ENCODE assay signal across 18 cellular contexts in genomic region chr11:67405688-67406339, GRCh38. TPM values are rescaled to one million over a fixed set of nuclear protein-coding genes. Genes with fewer than 3 reads are reported as not detected.
DNase-seq lines count a peak whose midpoint lies in the region; ATAC-seq, FAIRE-seq and TF ChIP-seq lines count a peak whose summit lies in the region.
"Had no signal": no experiment of that assay in that cellular context is flagged by ENCODE, and none has a peak within 500 bp of the region (broad histone marks: within the 10 kb centered on the region; RNA-seq: fewer than 3 reads in every experiment).

No MANE protein-coding gene starts in this region.

- POLR2A ChIA-PET in CD8-positive, alpha-beta T cell (lab: Charles Lee) = interaction anchor here (0.7 to 8.8 kb wide), 7 partner anchors 9 to 59 kb away, joined by 3 to 275 read pairs (median 20); partner anchors contain the start of genes CARNS1, CORO1B, PTPRCAP and RAD9A
- POLR2A ChIA-PET in GM12878 (lab: Charles Lee) = interaction anchor here (0.5 to 7.3 kb wide), 8 partner anchors 13 to 80 kb away, joined by 3 to 112 read pairs (median 34); partner anchors contain the start of genes AIP, POLD4, PTPRCAP and TMEM134

- SMC1A ChIA-PET in GM12878 (lab: Charles Lee; ENCODE audit: uncharacterized antibody, unreplicated experiment) = interaction anchor here (5.7 kb wide), 1 partner anchor 32 kb away, joined by 46 read pairs; the partner anchor contains the start of gene PTPRCAP

- H3K4me3 Mint-ChIP-seq in CD8-positive, alpha-beta T cell = peak overlapping the region; percentile 95

- in situ Hi-C loops in GM12878 (cut with MboI) (no loop called here), G401 (cut with HindIII; ENCODE audit: low sequenced_read_pairs) (no loop called here)

- H3K18ac ChIP-seq in neuronal stem cell (ENCODE audit: low read length) = no peak overlapping the region

- H3K23ac ChIP-seq in neuronal stem cell (ENCODE audit: low read depth, low read length, poor library complexity) = no peak overlapping the region

- no peak for TF ChIP-seq CTCF in CD8-positive, alpha-beta T cell (IDR thresholded peaks at IDR 0.05)
- no peak for TF ChIP-seq CTCF in GM12878 (IDR thresholded peaks at IDR 0.05 in 2 of 3, conservative IDR thresholded peaks at IDR 0.05 in 1 of 3; ENCODE audit: control insufficient read depth in 2 of 3, extremely low read depth in 1 of 3, insufficient read depth in 1 of 3, low read depth in 3 of 3, low read length in 3 of 3)
- no peak for TF ChIP-seq CTCF in left ventricle myocardium inferior (IDR thresholded peaks at IDR 0.05; ENCODE audit: borderline replicate concordance)

- intact Hi-C loops in CD8-positive, alpha-beta T cell (cut with DNase I, micrococcal nuclease) = loop anchor here in 1 of 2 experiments (10.0 kb wide), 1 partner anchor 1091 kb away; the partner anchor contains the start of gene CD248
- intact Hi-C loops in GM12878 (cut with micrococcal nuclease; ENCODE audit: unreplicated experiment) (no loop called here), left ventricle myocardium inferior (cut with micrococcal nuclease) (no loop called here)

- H2BK120ac ChIP-seq in neuronal stem cell (ENCODE audit: low read depth, low read length) = no peak overlapping the region

- H3K27me3 Mint-ChIP-seq in CD8-positive, alpha-beta T cell (ENCODE audit: low read depth) = no peaks in the 10 kb centered on the region

- H2AFZ ChIP-seq in Karpas-422 (ENCODE audit: low read length) (no peak overlapping the region), GM12878 (ENCODE audit: control insufficient read depth, low read depth, low read length) (no peak overlapping the region), neuronal stem cell (ENCODE audit: low read length) (no peak overlapping the region)
- H2AFZ ChIP-seq: GM23248 had no signal

- H2BK15ac ChIP-seq in neuronal stem cell (ENCODE audit: low read length) = peak overlapping the region; percentile 28

- CTCF ChIA-PET in CD8-positive, alpha-beta T cell (lab: Charles Lee) = interaction anchor here (1.0 to 6.4 kb wide), 5 partner anchors 7 to 63 kb away, joined by 5 to 62 read pairs (median 11); partner anchors contain the start of gene PTPRCAP
- CTCF ChIA-PET in GM12878 (lab: Yijun Ruan, JAX) = interaction anchor here (1.2 to 4.9 kb wide), 3 partner anchors 32 to 54 kb away, joined by 3 to 53 read pairs (median 9); partner anchors contain the start of genes CORO1B and PTPRCAP

- H3K4ac ChIP-seq in neuronal stem cell (ENCODE audit: low read length) = no peak overlapping the region

- H3K27ac ChIP-seq in CD8-positive, alpha-beta T cell (ENCODE audit: low read depth, low read length) = peak overlapping the region; percentile 75
- H3K27ac ChIP-seq in Karpas-422 (ENCODE audit: low read length) (peak overlapping the region; percentile 92), GM12878 (ENCODE audit: control insufficient read depth, insufficient read depth) (peak overlapping the region; percentile 48), neuronal stem cell (replicated peaks; ENCODE audit: low read length) (no peak overlapping the region), left ventricle myocardium inferior (replicated peaks) (no peak overlapping the region)
- H3K27ac ChIP-seq: GM23248, uterus had no signal

- RAD21 ChIA-PET in GM12878 (lab: Charles Lee; ENCODE audit: unreplicated experiment) = interaction anchor here (0.6 to 6.4 kb wide), 2 partner anchors 15 to 31 kb away, joined by 3 to 112 read pairs; partner anchors contain the start of gene PTPRCAP

- no peak overlapping the region for H2BK12ac ChIP-seq in neuronal stem cell (ENCODE audit: low read length)

- H3K4me1 Mint-ChIP-seq in CD8-positive, alpha-beta T cell (ENCODE audit: low read depth) = peaks cover 73% of the 10 kb centered on the region

- no peaks in the 10 kb centered on the region for H3K27me3 ChIP-seq in CD8-positive, alpha-beta T cell (ENCODE audit: insufficient read depth, low read length)
- H3K27me3 ChIP-seq in Karpas-422 (ENCODE audit: low read length) (no peaks in the 10 kb centered on the region), GM12878 (replicated peaks in 1 of 2; ENCODE audit: control insufficient read depth in 2 of 2, insufficient read depth in 2 of 2, low read length in 1 of 2) (no peaks in the 10 kb centered on the region), neuronal stem cell (ENCODE audit: control insufficient read depth in 3 of 3, insufficient read depth in 3 of 3, low read depth in 1 of 3, low read length in 3 of 3) (no peaks in the 10 kb centered on the region), left ventricle myocardium inferior (ENCODE audit: low read depth) (peaks cover 34% of the 10 kb centered on the region)

- peaks cover 14% of the 10 kb centered on the region for H3K79me2 ChIP-seq in Karpas-422 (ENCODE audit: low read length)
- H3K79me2 ChIP-seq in GM12878 (ENCODE audit: control insufficient read depth, insufficient read depth, low read length) = peaks cover 41% of the 10 kb centered on the region

- peaks cover 7% of the 10 kb centered on the region for H3K79me1 ChIP-seq in neuronal stem cell (ENCODE audit: low read depth, low read length)

- no peaks in the 10 kb centered on the region for H3K9me3 Mint-ChIP-seq in CD8-positive, alpha-beta T cell

- 97% methylated on average over 9 of the region's 9 CpGs for WGBS in GM12878 (ENCODE audit: insufficient coverage, insufficient replicate concordance, low lambda C conversion rate, missing lambda C conversion rate)
- no CpG with 5 or more reads among the region's 9 CpGs for WGBS in neuronal stem cell (ENCODE audit: extremely low coverage in 2 of 2, insufficient read length in 2 of 2, insufficient replicate concordance in 1 of 2), 2 donors

- FAIRE-seq in GM12878 (lab: Jason Lieb, UNC) = no peak
- FAIRE-seq: kidney had no signal

- H3K27ac Mint-ChIP-seq in CD8-positive, alpha-beta T cell = peak overlapping the region; percentile 90

- no peak overlapping the region for H3K14ac ChIP-seq in neuronal stem cell (ENCODE audit: low read length)

- no peak overlapping the region for H4K91ac ChIP-seq in neuronal stem cell (ENCODE audit: low read depth, low read length, poor library complexity)

- peak overlapping the region; percentile 66 for H3K4me3 ChIP-seq in CD8-positive, alpha-beta T cell (ENCODE audit: low read depth, low read length)
- H3K4me3 ChIP-seq in Karpas-422 (ENCODE audit: low read length) = peak overlapping the region; percentile 93; the same call in 1 of the 2 replicates
- H3K4me3 ChIP-seq in GM12878 = peak overlapping the region; percentile 82; the same call in 1 of the 2 replicates
- no peak overlapping the region for H3K4me3 ChIP-seq in neuronal stem cell (ENCODE audit: low read length in 2 of 2)
- H3K4me3 ChIP-seq in left ventricle myocardium inferior = no peak overlapping the region
- H3K4me3 ChIP-seq: GM23248, uterus had no signal

- H3K9me2 ChIP-seq in Karpas-422 (replicated peaks; ENCODE audit: insufficient read depth, low read length) = no peaks in the 10 kb centered on the region

- peak overlapping the region; percentile 30 for H2AK5ac ChIP-seq in neuronal stem cell (ENCODE audit: low read depth, low read length)

- ATAC-seq in CD8-positive, alpha-beta T cell = no peak
- ATAC-seq in GM12878 = no peak
- ATAC-seq in SK-N-SH treated with all-trans-retinoic acid at 6 μM for 48 hours = no peak
- ATAC-seq: PC-3 had no signal

- H3K4me1 ChIP-seq in CD8-positive, alpha-beta T cell (ENCODE audit: insufficient read depth, low read length) = peaks cover 75% of the 10 kb centered on the region
- H3K4me1 ChIP-seq in Karpas-422 (ENCODE audit: low read length) = peaks cover 89% of the 10 kb centered on the region
- peaks cover 68% of the 10 kb centered on the region for H3K4me1 ChIP-seq in GM12878 (ENCODE audit: control insufficient read depth, insufficient read depth, low read length)
- H3K4me1 ChIP-seq in neuronal stem cell (ENCODE audit: control insufficient read depth in 2 of 2, insufficient read depth in 1 of 2, low read depth in 1 of 2, low read length in 2 of 2) = peaks cover 9 to 28% of the 10 kb centered on the region in 2 donors
- peaks cover 32% of the 10 kb centered on the region for H3K4me1 ChIP-seq in left ventricle myocardium inferior

- no peak; the same call in 1 of the 2 replicates for TF ChIP-seq POLR2A in GM12878 (IDR thresholded peaks at IDR 0.05; ENCODE audit: low read depth, low read length)

- no peak for TF ChIP-seq RAD21 in GM12878 (IDR thresholded peaks at IDR 0.05; ENCODE audit: insufficient read depth, low read depth, low read length)

- no TSS peak for BruUV-seq in GM12878 (replicated peaks; lab: Mats Ljungman, UMichigan)

- H3K36me3 ChIP-seq in CD8-positive, alpha-beta T cell (ENCODE audit: insufficient read depth, low read length) = peaks cover 12% of the 10 kb centered on the region
- no peaks in the 10 kb centered on the region for H3K36me3 ChIP-seq in Karpas-422 (ENCODE audit: insufficient read depth, low read length)
- peaks cover 0 to 2% of the 10 kb centered on the region in 2 experiments; a peak in 1 of 4 replicates for H3K36me3 ChIP-seq in GM12878 (ENCODE audit: control insufficient read depth in 2 of 2, insufficient read depth in 2 of 2, low read length in 1 of 2)
- peaks cover 0 to 1% of the 10 kb centered on the region in 2 donors for H3K36me3 ChIP-seq in neuronal stem cell (replicated peaks in 1 of 2; ENCODE audit: control insufficient read depth in 2 of 2, insufficient read depth in 2 of 2, low read length in 2 of 2)
- no peaks in the 10 kb centered on the region for H3K36me3 ChIP-seq in left ventricle myocardium inferior
- H3K36me3 ChIP-seq: uterus had no signal

- H3K4me2 ChIP-seq in Karpas-422 (ENCODE audit: low read depth, low read length, poor library complexity, severe bottlenecking) = peak overlapping the region; percentile 96
- H3K4me2 ChIP-seq in GM12878 (ENCODE audit: control insufficient read depth, insufficient read depth) = peak overlapping the region; percentile 69
- no peak overlapping the region for H3K4me2 ChIP-seq in neuronal stem cell (ENCODE audit: insufficient read depth, low read length, poor library complexity, severe bottlenecking)

- no peak for TF ChIP-seq EP300 in GM12878 (IDR thresholded peaks at IDR 0.05; ENCODE audit: borderline replicate concordance in 1 of 2, control insufficient read depth in 1 of 2, low read depth in 2 of 2, low read length in 2 of 2)

- H2BK5ac ChIP-seq in neuronal stem cell (ENCODE audit: low read length) = no peak overlapping the region

- no peak overlapping the region for H4K8ac ChIP-seq in neuronal stem cell (ENCODE audit: low read depth, low read length)

- peaks cover 50% of the 10 kb centered on the region for H3K36me3 Mint-ChIP-seq in CD8-positive, alpha-beta T cell

- no peaks in the 10 kb centered on the region for H3K9me3 ChIP-seq in CD8-positive, alpha-beta T cell (ENCODE audit: low read length)
- H3K9me3 ChIP-seq in Karpas-422 (ENCODE audit: low read length) (no peaks in the 10 kb centered on the region), GM12878 (replicated peaks; ENCODE audit: control insufficient read depth, insufficient read depth, low read length) (no peaks in the 10 kb centered on the region; the same call in 2 of the 3 replicates), neuronal stem cell (replicated peaks in 1 of 2; ENCODE audit: control insufficient read depth in 2 of 2, insufficient read depth in 1 of 2, low read depth in 1 of 2, low read length in 2 of 2) (no peaks in the 10 kb centered on the region), left ventricle myocardium inferior (replicated peaks) (no peaks in the 10 kb centered on the region)
- H3K9me3 ChIP-seq: uterus had no signal

- H4K20me1 ChIP-seq in Karpas-422 (ENCODE audit: insufficient read depth, low read depth, low read length) (peaks cover 5% of the 10 kb centered on the region; the same call in 1 of the 2 replicates), GM12878 (ENCODE audit: control insufficient read depth, insufficient read depth) (no peaks in the 10 kb centered on the region; the same call in 1 of the 2 replicates)

- DNase-seq in CD8-positive, alpha-beta T cell = no peak
- DNase-seq in Karpas-422 = no peak
- DNase-seq in GM12878 (ENCODE audit: low read depth, low spot score) = no peak
- no peak for DNase-seq in neuronal stem cell (ENCODE audit: low spot score)
- no peak for DNase-seq in left ventricle myocardium inferior
- DNase-seq in G401 (ENCODE audit: low spot score) = no peak
- DNase-seq: activated gamma-delta T cell treated with Interleukin-2 at 50 U/mL for 16 hours; central memory CD4-positive, alpha-beta T cell; GF-D8; GM23248; KBM-7; kidney; NCI-H1417 treated with DMSO at 0.1 percent for 48 hours; NCI-H510A; PC-3; uterus had no signal

- peak overlapping the region; percentile 97 for H3K9ac ChIP-seq in Karpas-422 (ENCODE audit: low read length)
- H3K9ac ChIP-seq in GM12878 (ENCODE audit: control insufficient read depth, insufficient read depth, low read length) = peak overlapping the region; percentile 91; the same call in 1 of the 2 replicates
- no peak overlapping the region for H3K9ac ChIP-seq in neuronal stem cell (ENCODE audit: low read depth, low read length, poor library complexity)
- H3K9ac ChIP-seq: GM23248 had no signal

RNA-seq across cellular contexts. Expression of gene TBC1D10C, which starts 1.9 kb away (rescaled TPM):
- 100 to 1,000 TPM; 197 to 201 TPM for total RNA-seq in CD8-positive, alpha-beta T cell
- 52.4 and 122 TPM in 2 replicates for total RNA-seq in Karpas-422 (2014; rRNA removed; shearing (Covaris generic); ENCODE audit: low replicate concordance)
- 59.5 and 60.3 TPM in 2 replicates for total RNA-seq in GM12878 (2013; cell fraction: nucleolus; rRNA removed)
- total RNA-seq in GM12878 (2014; rRNA removed) = 52.0 and 60.0 TPM in 2 replicates
- 18.4 and 19.5 TPM in 2 replicates for total RNA-seq in GM12878 (2014; rRNA removed; fragmentation: Illumina TruSeq; extraction: Trizol)
- total RNA-seq in GM12878 (2021) = 77.4 and 80.7 TPM in 2 replicates
- 12.8 TPM for polyA plus RNA-seq in GM12878 (2011; ENCODE audit: low read depth)
- polyA plus RNA-seq in GM12878 (2011; rRNA removed) = 9.6 and 15.4 TPM in 2 replicates
- 27.2 and 41.2 TPM in 2 replicates for polyA plus RNA-seq in GM12878 (2011; cell fraction: cytosol; rRNA removed)
- polyA plus RNA-seq in GM12878 (2011; cell fraction: nucleus; rRNA removed) = 200 and 210 TPM in 2 replicates
- 48.1 and 51.7 TPM in 2 replicates for polyA plus RNA-seq in GM12878 (2012)
- polyA plus RNA-seq in GM12878 (2014; fragmentation: Illumina TruSeq; extraction: Trizol) = 3.4 and 13.5 TPM in 2 replicates
- 1 to 10 TPM; 1.1 to 6.6 TPM for polyA plus RNA-seq in GM12878 (2014; fragmentation: Nextera tagmentation; extraction: Ambion mirVana)
- polyA plus RNA-seq in GM12878 (2014; rRNA removed) = 83.4 and 85.3 TPM in 2 replicates
- 10 to 100 TPM; 61.8 to 73.3 TPM for polyA plus RNA-seq in GM12878 (2016; fragmentation: Nextera tagmentation; extraction: Ambion mirVana)
- 8.1 and 20.2 TPM in 2 replicates for polyA minus RNA-seq in GM12878 (2011; rRNA and poly(A)+ RNA removed)
- 9.6 and 12.3 TPM in 2 replicates for polyA minus RNA-seq in GM12878 (2011; cell fraction: cytosol; rRNA and poly(A)+ RNA removed)
- polyA minus RNA-seq in GM12878 (2011; cell fraction: nucleus; rRNA and poly(A)+ RNA removed) = 26.1 and 33.3 TPM in 2 replicates
- polyA plus RNA-seq in neuronal stem cell (2013, experiment 1 of 2) = 0.36 TPM
- polyA plus RNA-seq in neuronal stem cell (2013, experiment 2 of 2) = 0.53 TPM
- total RNA-seq in left ventricle myocardium inferior = 1.0 TPM
- total RNA-seq in G401 (2014; rRNA removed; shearing (Covaris generic)) = 0.10 and 0.31 TPM in 2 replicates
- total RNA-seq: GM23248, PC-3, renal cortical epithelial cell had no signal
- polyA plus RNA-seq: GM23248 had no signal

RNA-seq across cellular contexts. Expression of gene PPP1CA, which starts 4.2 kb away (rescaled TPM):
- 10 to 100 TPM; 40.5 to 42.2 TPM for total RNA-seq in CD8-positive, alpha-beta T cell
- total RNA-seq in Karpas-422 (2014; rRNA removed; shearing (Covaris generic); ENCODE audit: low replicate concordance) = 218 and 332 TPM in 2 replicates
- total RNA-seq in GM12878 (2013; cell fraction: nucleolus; rRNA removed) = 38.1 and 44.1 TPM in 2 replicates
- total RNA-seq in GM12878 (2014; rRNA removed) (342 and 371 TPM in 2 replicates), GM12878 (2014; rRNA removed; fragmentation: Illumina TruSeq; extraction: Trizol) (170 and 176 TPM in 2 replicates), GM12878 (2021) (265 and 269 TPM in 2 replicates), left ventricle myocardium inferior (86.0 TPM)
- 75.3 TPM for polyA plus RNA-seq in GM12878 (2011; ENCODE audit: low read depth)
- polyA plus RNA-seq in GM12878 (2011; rRNA removed) (86.0 and 211 TPM in 2 replicates), GM12878 (2014; fragmentation: Illumina TruSeq; extraction: Trizol) (128 and 202 TPM in 2 replicates), GM12878 (2014; fragmentation: Nextera tagmentation; extraction: Ambion mirVana) (10 to 100 TPM; 26.4 to 41.7 TPM), GM12878 (2014; rRNA removed) (306 and 326 TPM in 2 replicates), GM12878 (2016; fragmentation: Nextera tagmentation; extraction: Ambion mirVana) (100 to 1,000 TPM; 417 to 458 TPM)
- polyA plus RNA-seq in GM12878 (2011; cell fraction: cytosol; rRNA removed) = 440 and 506 TPM in 2 replicates
- 220 and 242 TPM in 2 replicates for polyA plus RNA-seq in GM12878 (2011; cell fraction: nucleus; rRNA removed)
- 174 and 181 TPM in 2 replicates for polyA plus RNA-seq in GM12878 (2012)
- polyA minus RNA-seq in GM12878 (2011; rRNA and poly(A)+ RNA removed) = 121 and 204 TPM in 2 replicates
- polyA minus RNA-seq in GM12878 (2011; cell fraction: cytosol; rRNA and poly(A)+ RNA removed) = 83.8 and 94.6 TPM in 2 replicates
- polyA minus RNA-seq in GM12878 (2011; cell fraction: nucleus; rRNA and poly(A)+ RNA removed) = 49.0 and 75.9 TPM in 2 replicates
- 114 TPM for polyA plus RNA-seq in neuronal stem cell (2013, experiment 1 of 2)
- polyA plus RNA-seq in neuronal stem cell (2013, experiment 2 of 2) = 112 TPM
- total RNA-seq in G401 (2014; rRNA removed; shearing (Covaris generic)) = 319 TPM in 2 replicates

RNA-seq across cellular contexts. Expression of gene CARNS1, which starts 9.7 kb away (rescaled TPM):
- 10 to 100 TPM; 11.2 to 12.1 TPM for total RNA-seq in CD8-positive, alpha-beta T cell
- 0.18 TPM in 1 of 2 replicates, not detected in the other for total RNA-seq in Karpas-422 (2014; rRNA removed; shearing (Covaris generic); ENCODE audit: low replicate concordance)
- total RNA-seq in GM12878 (2013; cell fraction: nucleolus; rRNA removed) = 0.15 and 0.22 TPM in 2 replicates
- total RNA-seq in GM12878 (2014; rRNA removed) = 0.11 TPM in 2 replicates
- 0.04 TPM in 1 of 2 replicates, not detected in the other for total RNA-seq in GM12878 (2014; rRNA removed; fragmentation: Illumina TruSeq; extraction: Trizol)
- 0.10 and 0.19 TPM in 2 replicates for total RNA-seq in GM12878 (2021)
- polyA plus RNA-seq in GM12878 (2011; ENCODE audit: low read depth) = 0.18 TPM
- not detected in 2 replicates for polyA plus RNA-seq in GM12878 (2011; rRNA removed)
- polyA plus RNA-seq in GM12878 (2011; cell fraction: cytosol; rRNA removed) = 0.01 TPM in 1 of 2 replicates, not detected in the other
- polyA plus RNA-seq in GM12878 (2011; cell fraction: nucleus; rRNA removed) = 0.07 and 0.13 TPM in 2 replicates
- polyA plus RNA-seq in GM12878 (2012) = 0.27 and 0.31 TPM in 2 replicates
- 0.10 TPM in 1 of 2 replicates, not detected in the other for polyA plus RNA-seq in GM12878 (2014; fragmentation: Illumina TruSeq; extraction: Trizol)
- polyA plus RNA-seq in GM12878 (2014; fragmentation: Nextera tagmentation; extraction: Ambion mirVana) = under 1 TPM in 1 of 2 experiments, not detected in 1; 0.02 TPM
- polyA plus RNA-seq in GM12878 (2014; rRNA removed) = 0.14 and 0.25 TPM in 2 replicates
- polyA plus RNA-seq in GM12878 (2016; fragmentation: Nextera tagmentation; extraction: Ambion mirVana) = under 1 TPM in 1 of 2 experiments, not detected in 1; 0.09 TPM
- not detected in 2 replicates for polyA minus RNA-seq in GM12878 (2011; rRNA and poly(A)+ RNA removed)
- not detected in 2 replicates for polyA minus RNA-seq in GM12878 (2011; cell fraction: cytosol; rRNA and poly(A)+ RNA removed)
- polyA minus RNA-seq in GM12878 (2011; cell fraction: nucleus; rRNA and poly(A)+ RNA removed) = 0.12 TPM in 1 of 2 replicates, not detected in the other
- 0.11 TPM for polyA plus RNA-seq in neuronal stem cell (2013, experiment 1 of 2)
- polyA plus RNA-seq in neuronal stem cell (2013, experiment 2 of 2) = 0.10 TPM
- total RNA-seq in left ventricle myocardium inferior = 14.5 TPM
- not detected in 2 replicates for total RNA-seq in G401 (2014; rRNA removed; shearing (Covaris generic))

RNA-seq across cellular contexts. Expression of gene RAD9A, which starts 14.0 kb away (rescaled TPM):
- total RNA-seq in CD8-positive, alpha-beta T cell = 10 to 100 TPM; 13.7 to 14.1 TPM
- 14.8 and 19.2 TPM in 2 replicates for total RNA-seq in Karpas-422 (2014; rRNA removed; shearing (Covaris generic); ENCODE audit: low replicate concordance)
- total RNA-seq in GM12878 (2013; cell fraction: nucleolus; rRNA removed) = 30.1 and 32.3 TPM in 2 replicates
- 21.0 and 21.9 TPM in 2 replicates for total RNA-seq in GM12878 (2014; rRNA removed)
- 8.2 TPM in 2 replicates for total RNA-seq in GM12878 (2014; rRNA removed; fragmentation: Illumina TruSeq; extraction: Trizol)
- 29.5 and 32.7 TPM in 2 replicates for total RNA-seq in GM12878 (2021)
- polyA plus RNA-seq in GM12878 (2011; ENCODE audit: low read depth) = 12.9 TPM
- polyA plus RNA-seq in GM12878 (2011; rRNA removed) = 9.6 and 18.6 TPM in 2 replicates
- polyA plus RNA-seq in GM12878 (2011; cell fraction: cytosol; rRNA removed) = 31.8 and 50.4 TPM in 2 replicates
- polyA plus RNA-seq in GM12878 (2011; cell fraction: nucleus; rRNA removed) = 114 and 143 TPM in 2 replicates
- polyA plus RNA-seq in GM12878 (2012) = 21.3 and 26.9 TPM in 2 replicates
- polyA plus RNA-seq in GM12878 (2014; fragmentation: Illumina TruSeq; extraction: Trizol) = 5.8 and 15.6 TPM in 2 replicates
- 1 to 10 TPM; 1.1 to 3.6 TPM for polyA plus RNA-seq in GM12878 (2014; fragmentation: Nextera tagmentation; extraction: Ambion mirVana)
- polyA plus RNA-seq in GM12878 (2014; rRNA removed) = 36.2 and 37.6 TPM in 2 replicates
- polyA plus RNA-seq in GM12878 (2016; fragmentation: Nextera tagmentation; extraction: Ambion mirVana) = 10 to 100 TPM; 22.0 to 25.6 TPM
- 7.2 and 11.3 TPM in 2 replicates for polyA minus RNA-seq in GM12878 (2011; rRNA and poly(A)+ RNA removed)
- 4.8 and 10.5 TPM in 2 replicates for polyA minus RNA-seq in GM12878 (2011; cell fraction: cytosol; rRNA and poly(A)+ RNA removed)
- 14.0 and 24.6 TPM in 2 replicates for polyA minus RNA-seq in GM12878 (2011; cell fraction: nucleus; rRNA and poly(A)+ RNA removed)
- 29.1 TPM for polyA plus RNA-seq in neuronal stem cell (2013, experiment 1 of 2)
- 29.1 TPM for polyA plus RNA-seq in neuronal stem cell (2013, experiment 2 of 2)
- total RNA-seq in left ventricle myocardium inferior = 7.0 TPM
- total RNA-seq in G401 (2014; rRNA removed; shearing (Covaris generic)) = 20.3 and 38.1 TPM in 2 replicates

RNA-seq across cellular contexts. Expression of gene RPS6KB2, which starts 22.5 kb away (rescaled TPM):
- total RNA-seq in CD8-positive, alpha-beta T cell = 10 to 100 TPM; 71.8 to 76.2 TPM
- total RNA-seq in Karpas-422 (2014; rRNA removed; shearing (Covaris generic); ENCODE audit: low replicate concordance) = 48.9 and 83.6 TPM in 2 replicates
- 49.5 and 61.9 TPM in 2 replicates for total RNA-seq in GM12878 (2013; cell fraction: nucleolus; rRNA removed)
- total RNA-seq in GM12878 (2014; rRNA removed) (68.4 and 72.5 TPM in 2 replicates), GM12878 (2014; rRNA removed; fragmentation: Illumina TruSeq; extraction: Trizol) (36.6 and 41.8 TPM in 2 replicates), GM12878 (2021) (68.1 and 70.9 TPM in 2 replicates), left ventricle myocardium inferior (21.3 TPM)
- polyA plus RNA-seq in GM12878 (2011; ENCODE audit: low read depth) = 17.7 TPM
- polyA plus RNA-seq in GM12878 (2011; rRNA removed) (36.8 and 48.7 TPM in 2 replicates), GM12878 (2014; fragmentation: Illumina TruSeq; extraction: Trizol) (15.7 and 41.1 TPM in 2 replicates), GM12878 (2014; fragmentation: Nextera tagmentation; extraction: Ambion mirVana) (1 to 10 TPM in 1 of 2 experiments, under 1 TPM in 1; 0.39 to 2.3 TPM), GM12878 (2014; rRNA removed) (88.3 and 99.8 TPM in 2 replicates), GM12878 (2016; fragmentation: Nextera tagmentation; extraction: Ambion mirVana) (100 to 1,000 TPM in 1 of 2 experiments, 10 to 100 TPM in 1; 95.4 to 101 TPM)
- polyA plus RNA-seq in GM12878 (2011; cell fraction: cytosol; rRNA removed) = 68.3 and 102 TPM in 2 replicates
- polyA plus RNA-seq in GM12878 (2011; cell fraction: nucleus; rRNA removed) = 177 and 183 TPM in 2 replicates
- polyA plus RNA-seq in GM12878 (2012) = 39.6 and 41.2 TPM in 2 replicates
- 58.9 and 82.0 TPM in 2 replicates for polyA minus RNA-seq in GM12878 (2011; rRNA and poly(A)+ RNA removed)
- polyA minus RNA-seq in GM12878 (2011; cell fraction: cytosol; rRNA and poly(A)+ RNA removed) = 22.7 and 32.3 TPM in 2 replicates
- polyA minus RNA-seq in GM12878 (2011; cell fraction: nucleus; rRNA and poly(A)+ RNA removed) = 51.4 and 86.0 TPM in 2 replicates
- polyA plus RNA-seq in neuronal stem cell (2013, experiment 1 of 2) = 26.4 TPM
- 24.3 TPM for polyA plus RNA-seq in neuronal stem cell (2013, experiment 2 of 2)
- total RNA-seq in G401 (2014; rRNA removed; shearing (Covaris generic)) = 121 and 125 TPM in 2 replicates

Comparison
In these comparisons a context has a peak if more than half of its experiments do, and no peak if none do; other contexts are left out.
1. H3K27ac ChIP-seq: peak in CD8-positive, alpha-beta T cell (single experiment), Karpas-422 (single experiment) and GM12878 (single experiment); none in neuronal stem cell (single experiment) and left ventricle myocardium inferior (single experiment).
2. H3K4me3 ChIP-seq: peak in CD8-positive, alpha-beta T cell (single experiment), Karpas-422 (single experiment) and GM12878 (single experiment); none in neuronal stem cell (0 of 2) and left ventricle myocardium inferior (single experiment).
3. RNA of gene CARNS1, which starts 9.7 kb away (total RNA-seq): 14.5 TPM in left ventricle myocardium inferior (single experiment) and 11.2 to 12.1 TPM in CD8-positive, alpha-beta T cell; 0.04 to 0.22 TPM in GM12878, 0.18 TPM in Karpas-422 and not detected in G401; every median in the first group is over 10 times any median in the second.